Comparison of ENCODE assay signal across 1 cellular context in genomic region chr4:3812211-3812934, GRCh38.
A peak's percentile ranks its signal among the peaks of the same experiment; 100 is the strongest.
TF ChIP-seq lines count a peak whose summit lies in the region.

No MANE protein-coding gene starts in this region.

TF ChIP-seq in HepG2, 621 proteins besides CTCF, POLR2A, EP300 and RAD21 (continued from another document):
- TF ChIP-seq DZIP1 (CRISPR knock-in tag; IDR thresholded peaks at IDR 0.05): 0 out of 2 replicates have a peak, but pooled peaks have one; percentile 29
- no peak for TF ChIP-seq ZNF782 (CRISPR knock-in tag; IDR thresholded peaks at IDR 0.05; ENCODE audit: borderline replicate concordance)
- TF ChIP-seq HOXA3 (CRISPR knock-in tag; IDR thresholded peaks at IDR 0.05): 0 out of 2 replicates have a peak, but pooled peaks have one; percentile 16
- TF ChIP-seq ZNF354B (CRISPR knock-in tag; IDR thresholded peaks at IDR 0.05): no peak
